28 cellular contexts compared by ENCODE assay signal in genomic region chr4:7878323-7878722, GRCh38.
DNase-seq lines count a peak whose midpoint lies in the region; ATAC-seq, FAIRE-seq and TF ChIP-seq lines count a peak whose summit lies in the region.
"Had no signal": no experiment of that assay in that cellular context is flagged by ENCODE, and none has a peak within 500 bp of the region (broad histone marks: within the 10 kb centered on the region; RNA-seq: fewer than 3 reads in every experiment).

No MANE protein-coding gene starts in this region.

- peak overlapping the region; percentile 35 for H3K27ac Mint-ChIP-seq in activated naive CD4-positive, alpha-beta T cell treated with anti-CD3 and anti-CD28 coated beads, Interleukin-2, amount 50 U/mL, for 24 hours
- H3K27ac Mint-ChIP-seq in activated naive CD4-positive, alpha-beta T cell treated with anti-CD3 and anti-CD28 coated beads for 36 hours = no peak overlapping the region
- H3K27ac Mint-ChIP-seq in naive thymus-derived CD4-positive, alpha-beta T cell = peak overlapping the region in 5 of 9 donors; percentile 19 to 98 (median 77)
- no peak overlapping the region for H3K27ac Mint-ChIP-seq in stimulated activated naive B cell treated with anti-CD40 and anti-IgM and Interleukin-4, amounts not matched to agents 10 μg/mL and 1 μg/mL and 100 μg/mL, for 72 hours
- H3K27ac Mint-ChIP-seq: activated naive CD8-positive, alpha-beta T cell; GM23338 had no signal

- CTCF ChIA-PET in activated naive CD4-positive, alpha-beta T cell treated with anti-CD3 and anti-CD28 coated beads for 36 hours (lab: Charles Lee) = interaction anchor here (0.8 to 1.7 kb wide), 6 partner anchors 9 to 110 kb away, joined by 3 to 8 read pairs (median 3); no protein-coding TSS in a partner anchor
- CTCF ChIA-PET in endothelial cell of umbilical vein (lab: Charles Lee) = interaction anchor here (0.7 to 3.4 kb wide), 11 partner anchors 8 to 135 kb away, joined by 3 to 18 read pairs (median 4); no protein-coding TSS in a partner anchor
- CTCF ChIA-PET in naive thymus-derived CD4-positive, alpha-beta T cell (lab: Charles Lee) = interaction anchor here (0.8 to 2.6 kb wide), 4 partner anchors 14 to 73 kb away, joined by 3 to 22 read pairs (median 6); no protein-coding TSS in a partner anchor

- H2AFZ ChIP-seq in endothelial cell of umbilical vein (ENCODE audit: low read depth, low read length) = no peak overlapping the region
- H2AFZ ChIP-seq: GM23338 had no signal

- ATAC-seq in naive thymus-derived CD4-positive, alpha-beta T cell = no peak
- no peak for ATAC-seq in stimulated activated naive B cell treated with anti-CD40 and anti-IgM and Interleukin-4, amounts not matched to agents 10 μg/mL and 1 μg/mL and 100 μg/mL, for 72 hours (replicated peaks)
- ATAC-seq: GM23338, lower lobe of right lung, mucosa of descending colon, psoas muscle, upper lobe of right lung had no signal

- intact Hi-C loops in activated naive CD4-positive, alpha-beta T cell treated with anti-CD3 and anti-CD28 coated beads for 36 hours (cut with micrococcal nuclease) = loop anchor here (5.0 kb wide), 2 partner anchors 39 to 84 kb away; no protein-coding TSS in a partner anchor
- intact Hi-C loops in endothelial cell of umbilical vein (cut with micrococcal nuclease) = no loop called here
- intact Hi-C loops in naive thymus-derived CD4-positive, alpha-beta T cell (cut with micrococcal nuclease) = no loop called here
- intact Hi-C loops in transverse colon (cut with DNase I; ENCODE audit: low total_unique reads) = no loop called here

- no peaks in the 10 kb centered on the region for H3K9me3 Mint-ChIP-seq in activated naive CD4-positive, alpha-beta T cell treated with anti-CD3 and anti-CD28 coated beads, Interleukin-2, amount 50 U/mL, for 24 hours
- H3K9me3 Mint-ChIP-seq in activated naive CD4-positive, alpha-beta T cell treated with anti-CD3 and anti-CD28 coated beads for 36 hours = no peaks in the 10 kb centered on the region
- H3K9me3 Mint-ChIP-seq in naive thymus-derived CD4-positive, alpha-beta T cell = peaks cover 0 to 1% (median 0%) of the 10 kb centered on the region in 11 donors
- no peaks in the 10 kb centered on the region for H3K9me3 Mint-ChIP-seq in stimulated activated naive B cell treated with anti-CD40 and anti-IgM and Interleukin-4, amounts not matched to agents 10 μg/mL and 1 μg/mL and 100 μg/mL, for 72 hours
- H3K9me3 Mint-ChIP-seq: central memory CD8-positive, alpha-beta T cell had no signal

- 54 to 57% methylated on average over 6 of the region's 6 CpGs for WGBS in transverse colon (ENCODE audit: low coverage in 1 of 2), 2 donors

- no peak overlapping the region for H3K4me2 ChIP-seq in endothelial cell of umbilical vein (ENCODE audit: insufficient read depth, low read length)
- H3K4me2 ChIP-seq: GM23338 had no signal

- H3K9ac ChIP-seq in endothelial cell of umbilical vein (replicated peaks; ENCODE audit: extremely low read depth, insufficient read depth, low read length) = no peak overlapping the region

- TF ChIP-seq POLR2A in endothelial cell of umbilical vein (IDR thresholded peaks at IDR 0.05; ENCODE audit: low read depth, low read length) (no peak), transverse colon (IDR thresholded peaks at IDR 0.05) (no peak)

- peaks cover 98% of the 10 kb centered on the region for H3K79me2 ChIP-seq in endothelial cell of umbilical vein (ENCODE audit: control insufficient read depth, insufficient read depth, low read length)

- POLR2A ChIA-PET in endothelial cell of umbilical vein (lab: Charles Lee) = no interaction called here
- POLR2A ChIA-PET in naive thymus-derived CD4-positive, alpha-beta T cell (lab: Charles Lee) = interaction anchor here (1.1 to 1.7 kb wide), 2 partner anchors 9 to 60 kb away, joined by 4 read pairs; no protein-coding TSS in a partner anchor

- no peaks in the 10 kb centered on the region for H3K27me3 Mint-ChIP-seq in activated naive CD4-positive, alpha-beta T cell treated with anti-CD3 and anti-CD28 coated beads, Interleukin-2, amount 50 U/mL, for 24 hours
- no peaks in the 10 kb centered on the region for H3K27me3 Mint-ChIP-seq in activated naive CD4-positive, alpha-beta T cell treated with anti-CD3 and anti-CD28 coated beads for 36 hours (ENCODE audit: low read depth)
- no peaks in the 10 kb centered on the region for H3K27me3 Mint-ChIP-seq in naive thymus-derived CD4-positive, alpha-beta T cell
- peaks cover 32 to 42% of the 10 kb centered on the region in 2 donors for H3K27me3 Mint-ChIP-seq in stimulated activated naive B cell treated with anti-CD40 and anti-IgM and Interleukin-4, amounts not matched to agents 10 μg/mL and 1 μg/mL and 100 μg/mL, for 72 hours
- H3K27me3 Mint-ChIP-seq: activated naive CD8-positive, alpha-beta T cell; central memory CD8-positive, alpha-beta T cell had no signal

- peak; percentile 47 for FAIRE-seq in endothelial cell of umbilical vein (lab: Jason Lieb, UNC)

- no peaks in the 10 kb centered on the region for H3K27me3 ChIP-seq in endothelial cell of umbilical vein (ENCODE audit: control insufficient read depth in 2 of 2, insufficient read depth in 2 of 2, low read length in 2 of 2)
- H3K27me3 ChIP-seq in naive thymus-derived CD4-positive, alpha-beta T cell (ENCODE audit: control insufficient read depth in 2 of 2, insufficient read depth in 2 of 2, low read length in 2 of 2) = no peaks in the 10 kb centered on the region
- no peaks in the 10 kb centered on the region for H3K27me3 ChIP-seq in transverse colon
- H3K27me3 ChIP-seq: BE2C, dorsolateral prefrontal cortex, upper lobe of right lung had no signal

- H3K9me3 ChIP-seq in endothelial cell of umbilical vein (replicated peaks; ENCODE audit: control insufficient read depth, insufficient read depth, low read length) (no peaks in the 10 kb centered on the region), transverse colon (no peaks in the 10 kb centered on the region)
- H3K9me3 ChIP-seq in naive thymus-derived CD4-positive, alpha-beta T cell (ENCODE audit: control insufficient read depth in 2 of 3, low read length in 3 of 3) = no peaks in the 10 kb centered on the region
- H3K9me3 ChIP-seq: BE2C, lower lobe of right lung, mucosa of descending colon, psoas muscle, upper lobe of right lung had no signal

- H3K36me3 ChIP-seq in endothelial cell of umbilical vein (ENCODE audit: control insufficient read depth in 2 of 2, extremely low read depth in 1 of 2, insufficient read depth in 2 of 2, low read length in 2 of 2) = no peaks in the 10 kb centered on the region
- no peaks in the 10 kb centered on the region for H3K36me3 ChIP-seq in naive thymus-derived CD4-positive, alpha-beta T cell (ENCODE audit: control insufficient read depth in 2 of 3, insufficient read depth in 3 of 3, low read length in 3 of 3)
- H3K36me3 ChIP-seq in transverse colon = no peaks in the 10 kb centered on the region
- H3K36me3 ChIP-seq: BE2C, lower lobe of right lung, upper lobe of right lung had no signal

- no peak overlapping the region for H3K4me3 ChIP-seq in endothelial cell of umbilical vein (replicated peaks in 1 of 3; ENCODE audit: insufficient read depth in 1 of 3, low read depth in 1 of 3, low read length in 3 of 3)
- H3K4me3 ChIP-seq in naive thymus-derived CD4-positive, alpha-beta T cell (ENCODE audit: low read length) = no peak overlapping the region
- H3K4me3 ChIP-seq in transverse colon = no peak overlapping the region
- H3K4me3 ChIP-seq: dorsolateral prefrontal cortex, GM23338, lower lobe of right lung, mucosa of descending colon, psoas muscle, skin epidermis, upper lobe of right lung had no signal

- dilution Hi-C loops in endothelial cell of umbilical vein (cut with MboI; ENCODE audit: extremely low pct_ligation_motif_present, low sequenced_read_pairs) = no loop called here

- no peaks in the 10 kb centered on the region for H3K36me3 Mint-ChIP-seq in activated naive CD4-positive, alpha-beta T cell treated with anti-CD3 and anti-CD28 coated beads, Interleukin-2, amount 50 U/mL, for 24 hours
- H3K36me3 Mint-ChIP-seq in activated naive CD4-positive, alpha-beta T cell treated with anti-CD3 and anti-CD28 coated beads for 36 hours (ENCODE audit: low read depth) = no peaks in the 10 kb centered on the region
- peaks cover 0 to 4% (median 3%) of the 10 kb centered on the region in 5 donors for H3K36me3 Mint-ChIP-seq in naive thymus-derived CD4-positive, alpha-beta T cell
- H3K36me3 Mint-ChIP-seq in stimulated activated naive B cell treated with anti-CD40 and anti-IgM and Interleukin-4, amounts not matched to agents 10 μg/mL and 1 μg/mL and 100 μg/mL, for 72 hours = no peaks in the 10 kb centered on the region

- in situ Hi-C loops in transverse colon (cut with MboI; ENCODE audit: low pct_ligation_motif_present in 1 of 4, low pct_unique_long_range_greater_than_20kb in 1 of 4, low sequenced_read_pairs in 3 of 4) = no loop called here

- H3K4me1 ChIP-seq in endothelial cell of umbilical vein (ENCODE audit: control insufficient read depth, extremely low read depth, insufficient read depth, low read length) (peaks cover 49% of the 10 kb centered on the region), transverse colon (peaks cover 0 to 37% (median 6%) of the 10 kb centered on the region in 4 donors)
- peaks cover 5 to 22% of the 10 kb centered on the region in 2 donors for H3K4me1 ChIP-seq in naive thymus-derived CD4-positive, alpha-beta T cell (ENCODE audit: control insufficient read depth in 2 of 2, insufficient read depth in 2 of 2, low read length in 2 of 2)
- H3K4me1 ChIP-seq: psoas muscle had no signal

- TF ChIP-seq CTCF in endothelial cell of umbilical vein (IDR thresholded peaks at IDR 0.05; ENCODE audit: extremely low read depth in 1 of 2, insufficient read depth in 1 of 2, low read depth in 1 of 2, low read length in 2 of 2) = no peak
- TF ChIP-seq CTCF in transverse colon (IDR thresholded peaks at IDR 0.05) = no peak

- H3K4me1 Mint-ChIP-seq in activated naive CD4-positive, alpha-beta T cell treated with anti-CD3 and anti-CD28 coated beads, Interleukin-2, amount 50 U/mL, for 24 hours = peaks cover 71% of the 10 kb centered on the region
- H3K4me1 Mint-ChIP-seq in activated naive CD4-positive, alpha-beta T cell treated with anti-CD3 and anti-CD28 coated beads for 36 hours (ENCODE audit: low read depth) = peaks cover 59% of the 10 kb centered on the region
- H3K4me1 Mint-ChIP-seq in naive thymus-derived CD4-positive, alpha-beta T cell = peaks cover 18 to 85% (median 76%) of the 10 kb centered on the region in 7 donors
- no peaks in the 10 kb centered on the region for H3K4me1 Mint-ChIP-seq in stimulated activated naive B cell treated with anti-CD40 and anti-IgM and Interleukin-4, amounts not matched to agents 10 μg/mL and 1 μg/mL and 100 μg/mL, for 72 hours

- DNase-seq in activated naive CD4-positive, alpha-beta T cell treated with anti-CD3 and anti-CD28 coated beads for 36 hours = no peak
- DNase-seq in endothelial cell of umbilical vein (ENCODE audit: low read depth, low spot score) (peak; percentile 57), transverse colon (no peak), cortex of kidney (lab: John Stamatoyannopoulos, UW) (no peak), NCI-H510A (lab: John Stamatoyannopoulos, UW) (no peak)
- no peak for DNase-seq in naive thymus-derived CD4-positive, alpha-beta T cell
- no peak for DNase-seq in stimulated activated naive B cell treated with anti-CD40 and anti-IgM and Interleukin-4, amounts not matched to agents 10 μg/mL and 1 μg/mL and 100 μg/mL, for 72 hours
- DNase-seq: ACHN; activated CD4-positive, alpha-beta T cell treated with anti-CD3 and anti-CD28 coated beads, Interleukin-2, amount 50 U/mL, for 48 hours; activated CD4-positive, CD25-positive, alpha-beta regulatory T cell; BE2C; DMS53; dorsolateral prefrontal cortex; Kasumi-1; kidney glomerular epithelial cell; lower lobe of right lung; mucosa of descending colon; NCI-H1694; NCI-H2171; psoas muscle; SHP77 treated with DMSO at 0.1 percent for 48 hours; upper lobe of right lung had no signal

- no peak for TF ChIP-seq EP300 in transverse colon (IDR thresholded peaks at IDR 0.05; ENCODE audit: low read depth)

- no peak overlapping the region for H3K27ac ChIP-seq in endothelial cell of umbilical vein (ENCODE audit: insufficient read depth, low read depth, low read length)
- no peak overlapping the region for H3K27ac ChIP-seq in naive thymus-derived CD4-positive, alpha-beta T cell (ENCODE audit: low read depth, low read length)
- peak overlapping the region; percentile 28 to 78 (median 70) for H3K27ac ChIP-seq in transverse colon
- H3K27ac ChIP-seq: HL-60, lower lobe of right lung, psoas muscle, skin epidermis, upper lobe of right lung had no signal

- BruUV-seq in endothelial cell of umbilical vein (replicated peaks; lab: Mats Ljungman, UMichigan) = no TSS peak

- H3K9me1 ChIP-seq in endothelial cell of umbilical vein (replicated peaks; ENCODE audit: control insufficient read depth, extremely low read depth, insufficient read depth, low read length) = no peaks in the 10 kb centered on the region

- H4K20me1 ChIP-seq in endothelial cell of umbilical vein (replicated peaks; ENCODE audit: control insufficient read depth, extremely low read depth, insufficient read depth, low read length) = peaks cover 4% of the 10 kb centered on the region

- H3K4me3 Mint-ChIP-seq in activated naive CD4-positive, alpha-beta T cell treated with anti-CD3 and anti-CD28 coated beads, Interleukin-2, amount 50 U/mL, for 24 hours = no peak overlapping the region
- no peak overlapping the region for H3K4me3 Mint-ChIP-seq in activated naive CD4-positive, alpha-beta T cell treated with anti-CD3 and anti-CD28 coated beads for 36 hours
- H3K4me3 Mint-ChIP-seq in naive thymus-derived CD4-positive, alpha-beta T cell = no peak overlapping the region
- no peak overlapping the region for H3K4me3 Mint-ChIP-seq in stimulated activated naive B cell treated with anti-CD40 and anti-IgM and Interleukin-4, amounts not matched to agents 10 μg/mL and 1 μg/mL and 100 μg/mL, for 72 hours
- H3K4me3 Mint-ChIP-seq: activated naive CD8-positive, alpha-beta T cell; central memory CD8-positive, alpha-beta T cell; GM23338 had no signal

Comparison
In these comparisons a context has a peak if more than half of its experiments do, and no peak if none do; other contexts are left out.
1. H3K27ac Mint-ChIP-seq: peak in activated naive CD4-positive, alpha-beta T cell treated with anti-CD3 and anti-CD28 coated beads, Interleukin-2, amount 50 U/mL, for 24 hours (single experiment) and naive thymus-derived CD4-positive, alpha-beta T cell (5 of 9); none in activated naive CD4-positive, alpha-beta T cell treated with anti-CD3 and anti-CD28 coated beads for 36 hours (single experiment) and stimulated activated naive B cell treated with anti-CD40 and anti-IgM and Interleukin-4, amounts not matched to agents 10 μg/mL and 1 μg/mL and 100 μg/mL, for 72 hours (single experiment).
2. H3K27ac ChIP-seq: peak in transverse colon (4 of 4); none in endothelial cell of umbilical vein (single experiment) and naive thymus-derived CD4-positive, alpha-beta T cell (single experiment).